Comparison of ENCODE assay signal across 8 cellular contexts in genomic region chr3:4977001-4977888, GRCh38. TPM values are rescaled to one million over a fixed set of nuclear protein-coding genes. Genes with fewer than 3 reads are reported as not detected.
DNase-seq lines count a peak whose midpoint lies in the region; ATAC-seq and TF ChIP-seq lines count a peak whose summit lies in the region.

No MANE protein-coding gene starts in this region.

- H3K36me3 ChIP-seq in CD8-positive, alpha-beta memory T cell (ENCODE audit: insufficient read depth, low read length) = no peaks in the 10 kb centered on the region
- H3K36me3 ChIP-seq in smooth muscle cell (ENCODE audit: low read depth) = peaks cover 3% of the 10 kb centered on the region

- H3K9ac ChIP-seq in smooth muscle cell (ENCODE audit: low read depth) = peak overlapping the region; percentile 95

- peaks cover 4 to 32% (median 14%) of the 10 kb centered on the region in 3 donors for H3K36me3 Mint-ChIP-seq in CD8-positive, alpha-beta memory T cell
- H3K36me3 Mint-ChIP-seq in MCF 10A (ENCODE audit: insufficient read depth, unreplicated experiment) (peaks cover 2% of the 10 kb centered on the region), immature natural killer cell (peaks cover 21 to 24% (median 24%) of the 10 kb centered on the region in 3 donors)

- H3K27me3 ChIP-seq in CD8-positive, alpha-beta memory T cell (ENCODE audit: insufficient read depth, low read length, poor library complexity, severe bottlenecking) = no peaks in the 10 kb centered on the region
- H3K27me3 ChIP-seq in smooth muscle cell (ENCODE audit: low read depth) = no peaks in the 10 kb centered on the region

- no peak overlapping the region for H2AFZ ChIP-seq in smooth muscle cell (ENCODE audit: low read depth)

- peaks cover 29% of the 10 kb centered on the region for H3K79me2 ChIP-seq in smooth muscle cell (ENCODE audit: low read depth)

- intact Hi-C loops in MCF 10A (cut with micrococcal nuclease) = loop anchor here (2.0 to 5.0 kb wide), 3 partner anchors 70 to 320 kb away; no protein-coding TSS in a partner anchor

- no peaks in the 10 kb centered on the region for H3K27me3 Mint-ChIP-seq in CD8-positive, alpha-beta memory T cell
- H3K27me3 Mint-ChIP-seq in MCF 10A (ENCODE audit: insufficient read depth, unreplicated experiment) (no peaks in the 10 kb centered on the region), immature natural killer cell (ENCODE audit: low read depth in 3 of 3) (peaks cover 48 to 55% (median 48%) of the 10 kb centered on the region in 3 donors)

- peak; percentile 36 to 83 (median 57) for DNase-seq in CD8-positive, alpha-beta memory T cell
- DNase-seq in HT1080 (ENCODE audit: low read depth) = peak; percentile 79
- DNase-seq in T1000 (lab: John Stamatoyannopoulos, UW) = peak; percentile 27
- peak; percentile 89 for DNase-seq in MCF 10A (ENCODE audit: unreplicated experiment)
- DNase-seq in immature natural killer cell = peak; percentile 92 to 94 (median 92)
- DNase-seq in smooth muscle cell (lab: John Stamatoyannopoulos, UW; ENCODE audit: unreplicated experiment) = peak; percentile 42
- DNase-seq in GM19238 (ENCODE audit: insufficient read length, low spot score) = no peak

- peaks cover 35% of the 10 kb centered on the region for H3K4me1 ChIP-seq in CD8-positive, alpha-beta memory T cell (ENCODE audit: insufficient read depth, low read length)
- peaks cover 13% of the 10 kb centered on the region for H3K4me1 ChIP-seq in smooth muscle cell (ENCODE audit: low read depth)

- 12% methylated on average over 37 of the region's 37 CpGs for WGBS in smooth muscle cell (ENCODE audit: low lambda C conversion rate)

- ATAC-seq in GM21381 (IDR thresholded peaks at IDR 0.05; ENCODE audit: unreplicated experiment) = peak; percentile 34

- H3F3A ChIP-seq in smooth muscle cell (ENCODE audit: low read depth) = peaks cover 33% of the 10 kb centered on the region

- no peaks in the 10 kb centered on the region for H3K9me3 ChIP-seq in CD8-positive, alpha-beta memory T cell (ENCODE audit: low read length)
- H3K9me3 ChIP-seq in smooth muscle cell (replicated peaks; ENCODE audit: low read depth) = no peaks in the 10 kb centered on the region

- peak overlapping the region; percentile 88 for H3K4me2 ChIP-seq in smooth muscle cell

- H3K27ac ChIP-seq in CD8-positive, alpha-beta memory T cell (ENCODE audit: low read depth, low read length) = peak overlapping the region; percentile 100
- H3K27ac ChIP-seq in smooth muscle cell (ENCODE audit: low read depth) = peak overlapping the region; percentile 99

- BruUV-seq in MCF 10A (replicated peaks; lab: Mats Ljungman, UMichigan) = no TSS peak

- peaks cover 26% of the 10 kb centered on the region for H4K20me1 ChIP-seq in smooth muscle cell (ENCODE audit: low read depth)

- TF ChIP-seq CTCF in MCF 10A (IDR thresholded peaks at IDR 0.05; ENCODE audit: unreplicated experiment) = no peak
- no peak for TF ChIP-seq CTCF in smooth muscle cell (IDR thresholded peaks at IDR 0.05; ENCODE audit: borderline replicate concordance, insufficient read depth, poor library complexity, severe bottlenecking)

- H3K9me3 Mint-ChIP-seq in CD8-positive, alpha-beta memory T cell = no peaks in the 10 kb centered on the region
- H3K9me3 Mint-ChIP-seq in MCF 10A (ENCODE audit: unreplicated experiment) (no peaks in the 10 kb centered on the region), immature natural killer cell (peaks cover 0 to 3% (median 2%) of the 10 kb centered on the region in 6 donors)

- peak overlapping the region; percentile 75 for H3K4me3 ChIP-seq in CD8-positive, alpha-beta memory T cell (ENCODE audit: low read length)
- peak overlapping the region; percentile 60 for H3K4me3 ChIP-seq in smooth muscle cell

- POLR2A ChIA-PET in CD8-positive, alpha-beta memory T cell (lab: Charles Lee) = interaction anchor here (0.5 to 2.0 kb wide), 8 partner anchors 9 to 624 kb away, joined by 3 to 10 read pairs (median 5); no protein-coding TSS in a partner anchor
- POLR2A ChIA-PET in MCF 10A (lab: Yijun Ruan, JAX) = interaction anchor here (0.6 to 12.4 kb wide), 14 partner anchors 8 to 266 kb away, joined by 3 to 251 read pairs (median 9); no protein-coding TSS in a partner anchor

- CTCF ChIA-PET in CD8-positive, alpha-beta memory T cell (lab: Charles Lee) = interaction anchor here (0.7 to 4.0 kb wide), 15 partner anchors 9 to 266 kb away, joined by 3 to 26 read pairs (median 4); no protein-coding TSS in a partner anchor
- CTCF ChIA-PET in MCF 10A (lab: Yijun Ruan, JAX) = interaction anchor here (0.6 to 14.5 kb wide), 19 partner anchors 8 to 914 kb away, joined by 3 to 185 read pairs (median 5); no protein-coding TSS in a partner anchor

- peak overlapping the region; percentile 98 to 100 (median 100) for H3K27ac Mint-ChIP-seq in CD8-positive, alpha-beta memory T cell
- H3K27ac Mint-ChIP-seq in MCF 10A (ENCODE audit: low read depth, unreplicated experiment) = peak overlapping the region; percentile 93
- peak overlapping the region; percentile 99 to 100 (median 99) for H3K27ac Mint-ChIP-seq in immature natural killer cell

- H3K4me3 Mint-ChIP-seq in CD8-positive, alpha-beta memory T cell = peak overlapping the region; percentile 97 to 100 (median 99)
- peak overlapping the region; percentile 94 for H3K4me3 Mint-ChIP-seq in MCF 10A (ENCODE audit: unreplicated experiment)
- H3K4me3 Mint-ChIP-seq in immature natural killer cell = peak overlapping the region; percentile 97 to 100 (median 100)

- H3K4me1 Mint-ChIP-seq in CD8-positive, alpha-beta memory T cell = peaks cover 48 to 60% (median 57%) of the 10 kb centered on the region in 3 donors
- H3K4me1 Mint-ChIP-seq in MCF 10A (ENCODE audit: insufficient read depth, unreplicated experiment) (peaks cover 23% of the 10 kb centered on the region), immature natural killer cell (peaks cover 55 to 62% of the 10 kb centered on the region in 2 donors)

RNA-seq across cellular contexts. Expression of gene BHLHE40, which starts 2.0 kb away (rescaled TPM):
- 100 to 1,000 TPM; 174 to 180 TPM for total RNA-seq in CD8-positive, alpha-beta memory T cell
- polyA plus RNA-seq in CD8-positive, alpha-beta memory T cell = 24.8 TPM
- 14.1 and 19.2 TPM in 2 replicates for total RNA-seq in HT1080 (2014; rRNA removed; shearing (Covaris generic))
- polyA plus RNA-seq in HT1080 (2015; cell fraction: cytosol; rRNA removed) = 42.3 and 51.3 TPM in 2 replicates
- polyA plus RNA-seq in HT1080 (2015; cell fraction: nucleus; rRNA removed) = 85.2 and 104 TPM in 2 replicates
- total RNA-seq in MCF 10A (2022) (16.8 and 27.9 TPM in 2 replicates), smooth muscle cell (170 and 195 TPM in 2 replicates)
- polyA plus RNA-seq in immature natural killer cell (10 to 100 TPM; 51.4 to 91.9 (median 64.4) TPM), smooth muscle cell (209 and 241 TPM in 2 replicates)
